In the genomic region with DNA sequence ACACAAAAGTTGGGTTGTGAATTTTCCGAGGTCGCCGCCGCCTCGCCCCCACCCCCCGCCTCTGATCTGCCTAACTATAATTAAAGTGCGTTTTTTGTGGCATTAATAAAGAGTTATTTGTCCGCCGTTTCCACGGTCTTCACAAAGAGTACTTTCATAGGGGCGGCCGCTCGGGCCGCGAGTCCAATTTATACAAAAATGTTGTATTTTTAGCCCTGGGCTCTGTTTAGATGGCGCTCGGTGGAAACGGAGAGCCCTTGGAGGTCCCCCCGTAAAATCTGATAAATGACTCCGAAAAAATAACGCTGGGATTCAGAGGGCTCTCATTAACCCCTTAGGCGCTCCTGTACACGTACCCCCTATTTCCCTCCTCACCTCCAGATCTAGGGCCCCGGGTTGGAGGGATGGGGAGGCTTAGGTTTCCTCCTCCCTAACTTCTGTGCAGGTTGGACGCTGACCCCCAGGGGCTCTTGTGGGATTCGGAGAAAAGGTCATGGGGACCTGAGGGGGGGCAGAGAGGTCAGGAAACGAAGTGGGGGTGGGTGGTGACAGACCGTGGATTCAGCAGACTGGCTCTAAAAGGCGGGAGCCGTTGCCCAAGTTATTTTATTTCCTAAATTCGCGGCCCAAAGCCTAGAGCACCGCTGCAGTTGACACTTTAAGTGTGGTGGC, we compare ENCODE assay signal across 8 cellular contexts. TPM values are rescaled to one million over a fixed set of nuclear protein-coding genes. Genes with fewer than 3 reads are reported as not detected.
DNase-seq lines count a peak whose midpoint lies in the region; FAIRE-seq and TF ChIP-seq lines count a peak whose summit lies in the region.

No MANE protein-coding gene starts in this region.

- H3K27ac ChIP-seq in SK-N-MC (peak overlapping the region; percentile 60), ovary (no peak overlapping the region)

- H3K9me3 ChIP-seq in SK-N-MC (ENCODE audit: low read depth, low read length), result no peaks in the 10 kb centered on the region
- H3K9me3 ChIP-seq in ovary, result no peaks in the 10 kb centered on the region

- H3K4me3 ChIP-seq in SK-N-MC (peak overlapping the region; percentile 80), fibroblast of the aortic adventitia (ENCODE audit: low read depth, low read length) (peak overlapping the region; percentile 41), ovary (no peak overlapping the region)

- TF ChIP-seq CTCF in fibroblast of the aortic adventitia (IDR thresholded peaks at IDR 0.05; ENCODE audit: insufficient read depth, low read length) (no peak), ovary (IDR thresholded peaks at IDR 0.05) (no peak)

- no peak for TF ChIP-seq EP300 in ovary (IDR thresholded peaks at IDR 0.05)

- DNase-seq in COLO829 (ENCODE audit: low spot score), result peak; percentile 86
- no peak for DNase-seq in SK-N-MC (ENCODE audit: low read depth, low spot score)
- DNase-seq in fibroblast of the aortic adventitia (ENCODE audit: low read depth), result no peak
- peak in 3 of 5 donors; percentile 4 to 29 (median 22) for DNase-seq in ovary
- no peak for DNase-seq in GF-D8 (lab: John Stamatoyannopoulos, UW)
- DNase-seq in urothelium cell line (ENCODE audit: low spot score), result no peak
- DNase-seq in NCI-H774 (lab: John Stamatoyannopoulos, UW), result no peak
- DNase-seq in GM12892 (ENCODE audit: insufficient read length), result no peak

- H3K9ac ChIP-seq in SK-N-MC (ENCODE audit: insufficient read length), result peak overlapping the region; percentile 72

- no peaks in the 10 kb centered on the region for H3K36me3 ChIP-seq in SK-N-MC (ENCODE audit: insufficient read depth, low read length)
- H3K36me3 ChIP-seq in ovary, result no peaks in the 10 kb centered on the region

- H3K4me1 ChIP-seq in ovary (ENCODE audit: insufficient read depth), result peaks cover 13% of the 10 kb centered on the region

- intact Hi-C loops in ovary (cut with DNase I), result loop anchor here in 3 of 4 donors (5.0 to 10.0 kb wide), 3 partner anchors 343 to 598 kb away; no protein-coding TSS in a partner anchor

- no peak for FAIRE-seq in urothelium cell line (lab: Jason Lieb, UNC)
- FAIRE-seq in GM12892 (lab: Jason Lieb, UNC), result no peak

- H3K27me3 ChIP-seq in ovary, result no peaks in the 10 kb centered on the region

- TF ChIP-seq POLR2A in ovary (IDR thresholded peaks at IDR 0.05), result no peak
- no peak for TF ChIP-seq POLR2A in GM12892 (IDR thresholded peaks at IDR 0.05; ENCODE audit: low read depth, low read length)

- 2 to 3% (median 3%) methylated on average over 33 of the region's 33 CpGs for WGBS in ovary, 3 donors

RNA-seq across cellular contexts. Expression of gene CYP26B1, which starts 1.9 kb away (rescaled TPM):
- total RNA-seq in fibroblast of the aortic adventitia (ENCODE audit: low replicate concordance), result 2.5 and 8.6 TPM in 2 replicates
- total RNA-seq in ovary, result 10 to 100 TPM in 1 of 7 donors, 1 to 10 TPM in 6; 2.5 to 13.4 (median 5.8) TPM
- polyA plus RNA-seq in ovary, result 1 to 10 TPM; 1.5 to 4.5 TPM
- not detected for polyA plus RNA-seq in GM12892 (2012; ENCODE audit: missing spikeins)

Comparison
In these comparisons a context has a peak if more than half of its experiments do, and no peak if none do; other contexts are left out.
1. DNase-seq: peak in COLO829 (single experiment) and ovary (3 of 5); none in SK-N-MC (single experiment), fibroblast of the aortic adventitia (single experiment), GF-D8 (single experiment), urothelium cell line (single experiment), NCI-H774 (single experiment) and GM12892 (single experiment).